In genomic region chr11:6648505-6648904, GRCh38 we compare ENCODE assay signal across 2 cellular contexts.
TF ChIP-seq lines count a peak whose summit lies in the region.

No MANE protein-coding gene starts in this region.

TF ChIP-seq in GM12878, 131 proteins besides CTCF, POLR2A, EP300 and RAD21:
- TF ChIP-seq MTA2 (IDR thresholded peaks at IDR 0.05; ENCODE audit: low read depth) (no peak), SPI1 (IDR thresholded peaks at IDR 0.05; ENCODE audit: borderline replicate concordance, insufficient read depth, low read depth, low read length) (0 out of 2 replicates have a peak, but pooled peaks have one; percentile 31)

TF ChIP-seq in HEK293T, 16 proteins besides CTCF, POLR2A, EP300 and RAD21:
- TF ChIP-seq FOXK2 (IDR thresholded peaks at IDR 0.05) (no peak), L3MBTL2 (conservative IDR thresholded peaks at IDR 0.05) (no peak), ELF4 (IDR thresholded peaks at IDR 0.05) (no peak), HDGF (IDR thresholded peaks at IDR 0.05; ENCODE audit: borderline replicate concordance) (no peak), ARNT (IDR thresholded peaks at IDR 0.05) (no peak), CTBP1 (IDR thresholded peaks at IDR 0.05; ENCODE audit: borderline replicate concordance) (no peak), BHLHE40 (IDR thresholded peaks at IDR 0.05; ENCODE audit: borderline replicate concordance) (no peak), SP1 (IDR thresholded peaks at IDR 0.05) (no peak), LEF1 (IDR thresholded peaks at IDR 0.05; ENCODE audit: borderline replicate concordance) (no peak), NFRKB (IDR thresholded peaks at IDR 0.05) (no peak), FOXA1 (IDR thresholded peaks at IDR 0.05) (no peak), ZNF384 (IDR thresholded peaks at IDR 0.05) (no peak), FOXM1 (IDR thresholded peaks at IDR 0.05; ENCODE audit: borderline replicate concordance) (no peak), PKNOX1 (IDR thresholded peaks at IDR 0.05) (no peak), TARDBP (IDR thresholded peaks at IDR 0.05) (no peak), SUZ12 (IDR thresholded peaks at IDR 0.05) (no peak)
TF ChIP-seq in HEK293T: peak in this region for 0.
